Comparison of ENCODE assay signal across 15 cellular contexts in genomic region chr22:42304021-42304790, GRCh38. TPM values are rescaled to one million over a fixed set of nuclear protein-coding genes. Genes with fewer than 3 reads are reported as not detected.
A peak's percentile ranks its signal among the peaks of the same experiment; 100 is the strongest.
DNase-seq lines count a peak whose midpoint lies in the region; ATAC-seq and TF ChIP-seq lines count a peak whose summit lies in the region.
"Had no signal": no experiment of that assay in that cellular context is flagged by ENCODE, and none has a peak within 500 bp of the region (broad histone marks: within the 10 kb centered on the region; RNA-seq: fewer than 3 reads in every experiment).

No MANE protein-coding gene starts in this region.

- H3K4me1 ChIP-seq in HCT116 (ENCODE audit: control insufficient read depth in 1 of 2, insufficient read depth in 2 of 2, low read length in 2 of 2) = peaks cover 14 to 31% of the 10 kb centered on the region in 2 experiments
- H3K4me1 ChIP-seq in OCI-LY7 (ENCODE audit: insufficient read depth, low read length, poor library complexity, severe bottlenecking) = peaks cover 39% of the 10 kb centered on the region
- H3K4me1 ChIP-seq in iPS-20b (ENCODE audit: insufficient read depth, low read length) = peaks cover 31% of the 10 kb centered on the region

- no peak for DNase-seq in CD4-positive, alpha-beta T cell
- DNase-seq in HCT116 (ENCODE audit: low read depth, low spot score) = no peak
- DNase-seq in OCI-LY7 (ENCODE audit: low spot score) = no peak
- DNase-seq in NOMO-1 treated with DMSO at 0.1 percent for 48 hours (lab: John Stamatoyannopoulos, UW; ENCODE audit: unreplicated experiment) = no peak
- no peak for DNase-seq in activated CD4-positive, alpha-beta T cell treated with anti-CD3 and anti-CD28 coated beads, Interleukin-2, amount 50 U/mL, for 48 hours
- DNase-seq in NCI-H1436 treated with DMSO at 0.1 percent for 48 hours (lab: John Stamatoyannopoulos, UW) = no peak
- DNase-seq: activated T-cell treated with anti-CD3 and anti-CD28 coated beads, Interleukin-2, amount 50 U/mL, for 1 hour; Calu3; midbrain; occipital lobe; SHP77 treated with DMSO at 0.1 percent for 48 hours; T-helper 9 cell had no signal

- H3K4me3 ChIP-seq in HCT116 (replicated peaks in 1 of 2; ENCODE audit: low read depth in 1 of 2, low read length in 2 of 2) = no peak overlapping the region
- no peak overlapping the region for H3K4me3 ChIP-seq in OCI-LY7 (ENCODE audit: low read depth, low read length, poor library complexity, severe bottlenecking)
- peak overlapping the region; percentile 54; the same call in 1 of the 2 replicates for H3K4me3 ChIP-seq in iPS-20b (ENCODE audit: low read length)
- H3K4me3 ChIP-seq: thoracic aorta had no signal

- H3K27me3 ChIP-seq in CD4-positive, alpha-beta T cell (ENCODE audit: control insufficient read depth, insufficient read depth, low read length) = no peaks in the 10 kb centered on the region
- H3K27me3 ChIP-seq in HCT116 (ENCODE audit: insufficient read depth, low read length) = no peaks in the 10 kb centered on the region
- peaks cover 34% of the 10 kb centered on the region for H3K27me3 ChIP-seq in iPS-20b (ENCODE audit: insufficient read depth, low read length)

- no peaks in the 10 kb centered on the region for H3K27me3 Mint-ChIP-seq in CD4-positive, alpha-beta T cell

- TF ChIP-seq RAD21 in HCT116 (IDR thresholded peaks at IDR 0.05; ENCODE audit: low read depth) = no peak

- RAD21 ChIA-PET in HCT116 (lab: Charles Lee; ENCODE audit: low non-redundant PET in 1 of 2, low total read pairs in 2 of 2, uncharacterized antibody in 2 of 2, unreplicated experiment in 2 of 2) = no interaction called here

- H3K4me3 Mint-ChIP-seq in CD4-positive, alpha-beta T cell = peak overlapping the region; percentile 25

- no peak for TF ChIP-seq POLR2A in HCT116 (IDR thresholded peaks at IDR 0.05; ENCODE audit: borderline replicate concordance, extremely low read depth, insufficient read depth, insufficient read length)

- no TSS peak for BruUV-seq in HCT116 (replicated peaks; lab: Mats Ljungman, UMichigan)
- BruUV-seq in OCI-LY7 (replicated peaks; lab: Mats Ljungman, UMichigan) = no TSS peak

- H3K4me1 Mint-ChIP-seq in CD4-positive, alpha-beta T cell (ENCODE audit: low read depth) = peaks cover 74% of the 10 kb centered on the region

- ATAC-seq in CD4-positive, alpha-beta T cell (ENCODE audit: poor library complexity) = no peak
- ATAC-seq in HCT116 (peak; percentile 33), HG02798 (IDR thresholded peaks at IDR 0.05; ENCODE audit: poor library complexity, unreplicated experiment) (no peak)

- POLR2A ChIA-PET in CD4-positive, alpha-beta T cell (lab: Charles Lee) = interaction anchor here (0.7 to 1.6 kb wide), 4 partner anchors 8 to 24 kb away, joined by 3 to 5 read pairs (median 4); no protein-coding TSS in a partner anchor
- POLR2A ChIA-PET in HCT116 (lab: Charles Lee) (no interaction called here), OCI-LY7 (lab: Charles Lee) (interaction anchor here (0.7 kb wide), 1 partner anchor 121 kb away, joined by 3 read pairs; no protein-coding TSS in a partner anchor)

- H3K9me3 ChIP-seq in CD4-positive, alpha-beta T cell (ENCODE audit: control insufficient read depth, low read length) = no peaks in the 10 kb centered on the region
- H3K9me3 ChIP-seq in HCT116 (ENCODE audit: control insufficient read depth in 1 of 2, insufficient read depth in 1 of 2, low read depth in 1 of 2, low read length in 2 of 2) = no peaks in the 10 kb centered on the region
- no peaks in the 10 kb centered on the region for H3K9me3 ChIP-seq in OCI-LY7 (ENCODE audit: low read length)
- H3K9me3 ChIP-seq in iPS-20b (ENCODE audit: insufficient read depth, low read depth, low read length) = no peaks in the 10 kb centered on the region
- H3K9me3 ChIP-seq: thoracic aorta had no signal

- H3K79me2 ChIP-seq in HCT116 (ENCODE audit: insufficient read depth, low read length) (no peaks in the 10 kb centered on the region), OCI-LY7 (ENCODE audit: insufficient read depth, low read depth, low read length) (no peaks in the 10 kb centered on the region)

- CTCF ChIA-PET in CD4-positive, alpha-beta T cell (lab: Charles Lee) = interaction anchor here (1.1 kb wide), 1 partner anchor 24 kb away, joined by 3 read pairs; no protein-coding TSS in a partner anchor
- CTCF ChIA-PET in HCT116 (lab: Charles Lee) (no interaction called here), OCI-LY7 (lab: Charles Lee; ENCODE audit: unreplicated experiment) (no interaction called here)

- no peak overlapping the region for H3K27ac ChIP-seq in CD4-positive, alpha-beta T cell (ENCODE audit: low read depth, low read length)
- H3K27ac ChIP-seq in HCT116 (ENCODE audit: low read depth, low read length) = no peak overlapping the region
- H3K27ac ChIP-seq in OCI-LY7 (ENCODE audit: low read depth, low read length, poor library complexity, severe bottlenecking) = no peak overlapping the region
- no peak overlapping the region for H3K27ac ChIP-seq in iPS-20b (ENCODE audit: low read length)
- H3K27ac ChIP-seq: thoracic aorta had no signal

- H2AFZ ChIP-seq in HCT116 (ENCODE audit: low read depth, low read length, poor library complexity, severe bottlenecking) = no peak overlapping the region
- H2AFZ ChIP-seq in OCI-LY7 (ENCODE audit: low read length) = no peak overlapping the region

- H3K9me3 Mint-ChIP-seq in CD4-positive, alpha-beta T cell = no peaks in the 10 kb centered on the region

- H3K9ac ChIP-seq in HCT116 (ENCODE audit: low read length) (no peak overlapping the region), iPS-20b (ENCODE audit: low read depth, low read length) (no peak overlapping the region; the same call in 1 of the 2 replicates)

- H3K9me2 ChIP-seq in HCT116 (ENCODE audit: insufficient read depth) = no peaks in the 10 kb centered on the region
- H3K9me2 ChIP-seq in OCI-LY7 (ENCODE audit: insufficient read depth, low read length) = no peaks in the 10 kb centered on the region

- TF ChIP-seq CTCF in CD4-positive, alpha-beta T cell (IDR thresholded peaks at IDR 0.05) = no peak
- no peak for TF ChIP-seq CTCF in HCT116 (IDR thresholded peaks at IDR 0.05 in 2 of 3, conservative IDR thresholded peaks at IDR 0.05 in 1 of 3; ENCODE audit: borderline replicate concordance in 1 of 3, insufficient read depth in 1 of 3, low read depth in 2 of 3, low read length in 2 of 3)
- TF ChIP-seq CTCF in OCI-LY7 (conservative IDR thresholded peaks at IDR 0.05; ENCODE audit: low read length) = no peak

- intact Hi-C loops in CD4-positive, alpha-beta T cell (cut with DNase I, micrococcal nuclease) = no loop called here
- intact Hi-C loops in HCT116 (cut with micrococcal nuclease) (no loop called here), OCI-LY7 (cut with micrococcal nuclease; ENCODE audit: unreplicated experiment) (no loop called here)

- H4K20me1 ChIP-seq in HCT116 (ENCODE audit: insufficient read depth) (no peaks in the 10 kb centered on the region), OCI-LY7 (ENCODE audit: insufficient read depth, low read length) (no peaks in the 10 kb centered on the region)

- H3K4me2 ChIP-seq in HCT116 (ENCODE audit: low read length) = peak overlapping the region; percentile 49
- H3K4me2 ChIP-seq in OCI-LY7 (ENCODE audit: low read length) = 0 out of 2 replicates have a peak overlapping the region, but pooled peaks have one; percentile 15

- H3K27ac Mint-ChIP-seq in CD4-positive, alpha-beta T cell = peak overlapping the region; percentile 62

- no peaks in the 10 kb centered on the region for H3K36me3 Mint-ChIP-seq in CD4-positive, alpha-beta T cell (ENCODE audit: low read depth)

- H3K36me3 ChIP-seq in HCT116 (ENCODE audit: control insufficient read depth in 1 of 2, insufficient read depth in 2 of 2, low read length in 2 of 2) (no peaks in the 10 kb centered on the region), OCI-LY7 (ENCODE audit: insufficient read depth, low read length) (no peaks in the 10 kb centered on the region), iPS-20b (ENCODE audit: insufficient read depth, low read depth, low read length) (no peaks in the 10 kb centered on the region)
- H3K36me3 ChIP-seq: thoracic aorta had no signal

TF ChIP-seq in HCT116, 20 proteins besides CTCF, POLR2A, EP300 and RAD21 (continues in another document):
- no peak for TF ChIP-seq ZBTB33 (IDR thresholded peaks at IDR 0.05; ENCODE audit: extremely low read depth, insufficient replicate concordance, low read length)

RNA-seq across cellular contexts. Expression of gene TCF20, which starts 33.8 kb away (rescaled TPM):
- total RNA-seq in CD4-positive, alpha-beta T cell = 10 to 100 TPM; 61.6 to 64.1 TPM
- total RNA-seq in HCT116 (2021; ENCODE audit: unreplicated experiment) (66.7 TPM), OCI-LY7 (2022) (71.1 and 77.8 TPM in 2 replicates)
- polyA plus RNA-seq in HCT116 (2012) = 28.4 and 32.7 TPM in 2 replicates
- 55.6 and 56.0 TPM in 2 replicates for total RNA-seq in OCI-LY7 (2014; rRNA removed; shearing (Covaris generic))
